20 cellular contexts compared by ENCODE assay signal in genomic region chr6:144053601-144054000, GRCh38. TPM values are rescaled to one million over a fixed set of nuclear protein-coding genes. Genes with fewer than 3 reads are reported as not detected.
DNase-seq lines count a peak whose midpoint lies in the region; ATAC-seq and TF ChIP-seq lines count a peak whose summit lies in the region.
"Had no signal": no experiment of that assay in that cellular context is flagged by ENCODE, and none has a peak within 500 bp of the region (broad histone marks: within the 10 kb centered on the region; RNA-seq: fewer than 3 reads in every experiment).

No MANE protein-coding gene starts in this region.

- H3K36me3 Mint-ChIP-seq in CD8-positive, alpha-beta memory T cell, result peaks cover 0 to 16% (median 1%) of the 10 kb centered on the region in 3 donors
- no peaks in the 10 kb centered on the region for H3K36me3 Mint-ChIP-seq in T-helper 17 cell (ENCODE audit: low read depth)

- peak overlapping the region in 5 of 8 donors; percentile 43 to 96 (median 63) for H3K27ac Mint-ChIP-seq in CD8-positive, alpha-beta memory T cell
- H3K27ac Mint-ChIP-seq in T-helper 17 cell, result peak overlapping the region; percentile 97

- no peaks in the 10 kb centered on the region for H3K79me2 ChIP-seq in Loucy (ENCODE audit: insufficient read depth, low read length)

- no peak for DNase-seq in CD8-positive, alpha-beta memory T cell
- no peak for DNase-seq in T-helper 17 cell
- DNase-seq in mucosa of descending colon, result no peak
- DNase-seq in DMS 273 (lab: John Stamatoyannopoulos, UW; ENCODE audit: unreplicated experiment), result no peak
- no peak for DNase-seq in SJCRH30
- DNase-seq: AML-193, COR-L47, DMS153, EL, NCI-H1092, NCI-H146, NCI-H2081, NCI-H2171 treated with DMSO at 0.1 percent for 48 hours, NCI-H446, NCI-H526 treated with DMSO at 0.1 percent for 48 hours, Peyer's patch had no signal

- no peaks in the 10 kb centered on the region for H3K36me3 ChIP-seq in CD8-positive, alpha-beta memory T cell (ENCODE audit: insufficient read depth, low read length)
- H3K36me3 ChIP-seq in Loucy (ENCODE audit: insufficient read depth, low read length), result no peaks in the 10 kb centered on the region
- H3K36me3 ChIP-seq in mucosa of descending colon (ENCODE audit: low read depth), result no peaks in the 10 kb centered on the region
- no peaks in the 10 kb centered on the region for H3K36me3 ChIP-seq in SJCRH30
- H3K36me3 ChIP-seq: Peyer's patch had no signal

- CTCF ChIA-PET in CD8-positive, alpha-beta memory T cell (lab: Charles Lee), result interaction anchor here (0.6 kb wide), 1 partner anchor 31 kb away, joined by 3 read pairs; no protein-coding TSS in a partner anchor

- peaks cover 0 to 1% (median 0%) of the 10 kb centered on the region in 5 donors for H3K9me3 Mint-ChIP-seq in CD8-positive, alpha-beta memory T cell

- H3K4me1 Mint-ChIP-seq in CD8-positive, alpha-beta memory T cell, result peaks cover 29 to 42% (median 40%) of the 10 kb centered on the region in 3 donors
- peaks cover 26% of the 10 kb centered on the region for H3K4me1 Mint-ChIP-seq in T-helper 17 cell

- no peaks in the 10 kb centered on the region for H3K9me3 ChIP-seq in CD8-positive, alpha-beta memory T cell (ENCODE audit: low read length)
- H3K9me3 ChIP-seq in Loucy (ENCODE audit: insufficient read depth, low read depth, low read length) (no peaks in the 10 kb centered on the region), T-helper 17 cell (ENCODE audit: control insufficient read depth, low read length, poor library complexity, severe bottlenecking) (no peaks in the 10 kb centered on the region), mucosa of descending colon (no peaks in the 10 kb centered on the region), SJCRH30 (replicated peaks) (no peaks in the 10 kb centered on the region)
- H3K9me3 ChIP-seq: Peyer's patch had no signal

- intact Hi-C loops in mucosa of descending colon (cut with DNase I, micrococcal nuclease), result no loop called here

- no peaks in the 10 kb centered on the region for H3F3A ChIP-seq in Loucy (ENCODE audit: low read depth)

- peak overlapping the region; percentile 18 for H3K4me2 ChIP-seq in Loucy (ENCODE audit: low read depth, low read length, poor library complexity, severe bottlenecking)

- H3K27ac ChIP-seq in CD8-positive, alpha-beta memory T cell (ENCODE audit: low read depth, low read length), result no peak overlapping the region
- H3K27ac ChIP-seq in SJCRH30, result no peak overlapping the region
- H3K27ac ChIP-seq: C4-2B had no signal

- no peak for TF ChIP-seq CTCF in Loucy (conservative IDR thresholded peaks at IDR 0.05; ENCODE audit: low read length)
- no peak for TF ChIP-seq CTCF in mucosa of descending colon (IDR thresholded peaks at IDR 0.05)

- no peaks in the 10 kb centered on the region for H3K27me3 ChIP-seq in CD8-positive, alpha-beta memory T cell (ENCODE audit: insufficient read depth, low read length, poor library complexity, severe bottlenecking)
- H3K27me3 ChIP-seq in Loucy (ENCODE audit: insufficient read depth, low read length, poor library complexity, severe bottlenecking), result no peaks in the 10 kb centered on the region
- H3K27me3 ChIP-seq in SJCRH30, result no peaks in the 10 kb centered on the region
- H3K27me3 ChIP-seq: Peyer's patch had no signal

- H3K4me3 Mint-ChIP-seq in CD8-positive, alpha-beta memory T cell, result peak overlapping the region in 1 of 7 donors; percentile 5
- no peak overlapping the region for H3K4me3 Mint-ChIP-seq in T-helper 17 cell

- no peak overlapping the region for H2AFZ ChIP-seq in Loucy (ENCODE audit: low read length)

- H3K27me3 Mint-ChIP-seq in CD8-positive, alpha-beta memory T cell, result peaks cover 0 to 2% of the 10 kb centered on the region in 2 donors
- H3K27me3 Mint-ChIP-seq in T-helper 17 cell, result no peaks in the 10 kb centered on the region

- no peak overlapping the region for H3K9ac ChIP-seq in Loucy (ENCODE audit: low read depth, low read length, poor library complexity, severe bottlenecking)

- POLR2A ChIA-PET in CD8-positive, alpha-beta memory T cell (lab: Charles Lee), result interaction anchor here (2.6 kb wide), 1 partner anchor 11 kb away, joined by 45 read pairs; no protein-coding TSS in a partner anchor

- H4K20me1 ChIP-seq in Loucy (ENCODE audit: insufficient read depth, low read length, poor library complexity, severe bottlenecking), result no peaks in the 10 kb centered on the region

- no peak overlapping the region for H3K4me3 ChIP-seq in CD8-positive, alpha-beta memory T cell (ENCODE audit: low read length)
- H3K4me3 ChIP-seq in Loucy (ENCODE audit: low read length, poor library complexity, severe bottlenecking), result no peak overlapping the region
- H3K4me3 ChIP-seq in mucosa of descending colon, result no peak overlapping the region
- no peak overlapping the region for H3K4me3 ChIP-seq in SJCRH30
- H3K4me3 ChIP-seq: Peyer's patch had no signal

- no peaks in the 10 kb centered on the region for H3K9me2 ChIP-seq in Loucy (replicated peaks; ENCODE audit: low read depth, low read length)

- ATAC-seq in T-helper 17 cell, result no peak
- peak; percentile 61 for ATAC-seq in mucosa of descending colon
- no peak for ATAC-seq in HG03521 (IDR thresholded peaks at IDR 0.05; ENCODE audit: unreplicated experiment)
- ATAC-seq: Right ventricle myocardium inferior had no signal

- H3K4me1 ChIP-seq in CD8-positive, alpha-beta memory T cell (ENCODE audit: insufficient read depth, low read length), result peaks cover 14% of the 10 kb centered on the region
- H3K4me1 ChIP-seq in Loucy (ENCODE audit: insufficient read depth, low read length, poor library complexity, severe bottlenecking) (peaks cover 19% of the 10 kb centered on the region), mucosa of descending colon (ENCODE audit: low read depth) (peaks cover 13% of the 10 kb centered on the region), SJCRH30 (no peaks in the 10 kb centered on the region)
- H3K4me1 ChIP-seq: Peyer's patch had no signal

RNA-seq across cellular contexts. Expression of gene SF3B5, which starts 41.8 kb away (rescaled TPM):
- total RNA-seq in CD8-positive, alpha-beta memory T cell, result 100 to 1,000 TPM; 265 TPM
- polyA plus RNA-seq in CD8-positive, alpha-beta memory T cell, result 390 TPM
- total RNA-seq in T-helper 17 cell (100 to 1,000 TPM; 143 to 175 TPM), mucosa of descending colon (100 to 1,000 TPM; 104 to 172 (median 140) TPM)
- 116 and 118 TPM in 2 replicates for total RNA-seq in SJCRH30 (2014; rRNA removed; shearing (Covaris generic))

RNA-seq across cellular contexts. Expression of gene PLAGL1, which starts 45.5 kb away (rescaled TPM):
- 10 to 100 TPM; 17.8 to 18.8 TPM for total RNA-seq in CD8-positive, alpha-beta memory T cell
- 2.3 TPM for polyA plus RNA-seq in CD8-positive, alpha-beta memory T cell
- total RNA-seq in T-helper 17 cell (1 to 10 TPM; 3.3 to 6.3 TPM), mucosa of descending colon (10 to 100 TPM; 25.4 to 49.5 (median 46.0) TPM)
- total RNA-seq in SJCRH30 (2014; rRNA removed; shearing (Covaris generic)), result 66.5 and 77.2 TPM in 2 replicates
